ENCODE assay signal across 16 cellular contexts in the genomic region with DNA sequence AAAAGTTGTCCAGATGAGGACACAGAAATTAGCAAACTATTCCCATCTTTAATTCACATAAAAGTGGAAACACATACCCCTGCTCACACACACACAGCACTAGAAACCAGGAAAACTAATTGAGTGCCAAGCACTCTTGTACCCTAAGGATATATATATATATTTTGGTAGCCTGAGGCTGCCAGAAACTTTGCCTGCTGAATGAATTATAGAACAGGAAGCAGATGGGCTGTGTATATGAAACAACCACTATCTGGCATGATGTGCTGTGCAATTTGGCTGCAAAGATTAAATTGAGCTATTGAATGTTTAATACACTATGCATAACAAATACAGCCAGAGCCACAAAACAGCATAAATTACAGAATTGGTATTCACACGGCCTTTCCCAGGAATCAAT.
DNase-seq lines count a peak whose midpoint lies in the region; ATAC-seq and TF ChIP-seq lines count a peak whose summit lies in the region.
"Had no signal": no experiment of that assay in that cellular context is flagged by ENCODE, and none has a peak within 500 bp of the region (broad histone marks: within the 10 kb centered on the region; RNA-seq: fewer than 3 reads in every experiment).

No MANE protein-coding gene starts in this region.

- H3K9me3 ChIP-seq in A673 (ENCODE audit: low read depth, low read length, poor library complexity, severe bottlenecking) (no peaks in the 10 kb centered on the region), HEK293 (ENCODE audit: control insufficient read depth, insufficient read depth, low read depth, low read length) (no peaks in the 10 kb centered on the region), colonic mucosa (no peaks in the 10 kb centered on the region), muscle layer of colon (ENCODE audit: low read length) (no peaks in the 10 kb centered on the region)
- H3K9me3 ChIP-seq: body of pancreas had no signal

- H3K9ac ChIP-seq in colonic mucosa (ENCODE audit: low read depth in 2 of 2, low read length in 2 of 2) = no peak overlapping the region
- H3K9ac ChIP-seq in muscle layer of colon (ENCODE audit: low read length) = no peak overlapping the region

- intact Hi-C loops in A673 (cut with micrococcal nuclease; ENCODE audit: unreplicated experiment) (no loop called here), colonic mucosa (cut with DNase I) (no loop called here)

- ATAC-seq in HG03045 (IDR thresholded peaks at IDR 0.05; ENCODE audit: unreplicated experiment) = no peak
- ATAC-seq: body of pancreas, Panc1 had no signal

- no TSS peak for BruUV-seq in A673 (replicated peaks; lab: Mats Ljungman, UMichigan)

- H3K27ac ChIP-seq in A673 (ENCODE audit: low read depth, low read length, poor library complexity, severe bottlenecking) (peak overlapping the region; percentile 61), HEK293 (ENCODE audit: extremely low read depth, low read depth, low read length) (peak overlapping the region; percentile 90), colonic mucosa (peak overlapping the region; percentile 22), muscle layer of colon (ENCODE audit: low read depth, low read length) (peak overlapping the region; percentile 76)
- H3K27ac ChIP-seq: body of pancreas had no signal

- H3K36me3 ChIP-seq in A673 (ENCODE audit: insufficient read depth, low read length, poor library complexity, severe bottlenecking) (no peaks in the 10 kb centered on the region), HEK293 (ENCODE audit: control insufficient read depth in 2 of 2, insufficient read depth in 1 of 2, low read length in 2 of 2) (no peaks in the 10 kb centered on the region), colonic mucosa (no peaks in the 10 kb centered on the region), muscle layer of colon (ENCODE audit: insufficient read depth, low read length) (no peaks in the 10 kb centered on the region)

- CTCF ChIA-PET in A673 (lab: Charles Lee) (no interaction called here), HEK293 (lab: Yijun Ruan, JAX) (interaction anchor here (0.7 kb wide), 1 partner anchor 1735 kb away, joined by 3 read pairs; no protein-coding TSS in a partner anchor)

- DNase-seq in A673 (ENCODE audit: low spot score) = peak; percentile 56
- DNase-seq in colonic mucosa = no peak
- no peak for DNase-seq in COR-L47 (lab: John Stamatoyannopoulos, UW)
- DNase-seq in NCI-H146 treated with DMSO at 0.1 percent for 48 hours (lab: John Stamatoyannopoulos, UW; ENCODE audit: unreplicated experiment) = no peak
- DNase-seq in NCI-H1417 (lab: John Stamatoyannopoulos, UW) = no peak
- DNase-seq: activated CD4-positive, alpha-beta T cell treated with anti-CD3 and anti-CD28 coated beads for 48 hours; activated naive CD8-positive, alpha-beta T cell treated with anti-CD3 and anti-CD28 coated beads, Interleukin-2, amount 10 ng/mL, durations not matched to agents 7 days and 5 days; body of pancreas; KG1; NCI-H1048; stimulated activated CD4-positive, alpha-beta T cell treated with anti-CD3 and anti-CD28 coated beads, Interleukin-15, amount 100 ng/mL, for 24 hours had no signal

- H3K4me3 ChIP-seq in A673 (ENCODE audit: low read depth, low read length, poor library complexity, severe bottlenecking) = no peak overlapping the region
- no peak overlapping the region for H3K4me3 ChIP-seq in HEK293 (ENCODE audit: low read depth, low read length)
- H3K4me3 ChIP-seq in colonic mucosa = no peak overlapping the region
- peak overlapping the region in 1 of 2 donors; percentile 30 for H3K4me3 ChIP-seq in muscle layer of colon (ENCODE audit: low read depth in 1 of 2, low read length in 2 of 2)
- H3K4me3 ChIP-seq: body of pancreas, coronary artery had no signal

- H3K27me3 ChIP-seq in A673 (replicated peaks; ENCODE audit: insufficient read depth, low read depth, low read length, poor library complexity) (no peaks in the 10 kb centered on the region), colonic mucosa (no peaks in the 10 kb centered on the region), muscle layer of colon (ENCODE audit: control insufficient read depth in 1 of 2, insufficient read depth in 2 of 2, low read length in 2 of 2) (no peaks in the 10 kb centered on the region)
- H3K27me3 ChIP-seq: body of pancreas had no signal

- TF ChIP-seq CTCF in A673 (conservative IDR thresholded peaks at IDR 0.05; ENCODE audit: low read depth, low read length) (no peak), HEK293 (tag by site-specific recombination; IDR thresholded peaks at IDR 0.05) (no peak), colonic mucosa (IDR thresholded peaks at IDR 0.05) (no peak)

- H3K4me1 ChIP-seq in A673 (ENCODE audit: insufficient read depth, low read length, poor library complexity, severe bottlenecking) (peaks cover 29% of the 10 kb centered on the region), HEK293 (ENCODE audit: control insufficient read depth, insufficient read depth, low read length) (peaks cover 16% of the 10 kb centered on the region), colonic mucosa (no peaks in the 10 kb centered on the region), muscle layer of colon (ENCODE audit: insufficient read depth, low read length) (peaks cover 31% of the 10 kb centered on the region)
- H3K4me1 ChIP-seq: body of pancreas had no signal

- POLR2A ChIA-PET in A673 (lab: Charles Lee; ENCODE audit: low non-redundant PET) = no interaction called here
- POLR2A ChIA-PET in HEK293 (lab: Yijun Ruan, JAX) = no interaction called here

TF ChIP-seq in HEK293, 187 proteins besides CTCF, POLR2A, EP300 and RAD21:
- TF ChIP-seq ZBTB17 (tag by site-specific recombination; IDR thresholded peaks at IDR 0.05) (peak; percentile 42; the same call in 1 of the 2 replicates), ZBTB44 (tag by site-specific recombination; IDR thresholded peaks at IDR 0.05) (no peak), ZNF561 (tag by site-specific recombination; IDR thresholded peaks at IDR 0.05; ENCODE audit: borderline replicate concordance) (no peak), ZXDB (tag by site-specific recombination; IDR thresholded peaks at IDR 0.05) (0 out of 2 replicates have a peak, but pooled peaks have one; percentile 2), ZNF544 (tag by site-specific recombination; IDR thresholded peaks at IDR 0.05) (no peak), ZNF114 (tag by site-specific recombination; IDR thresholded peaks at IDR 0.05) (no peak), ZNF549 (tag by site-specific recombination; IDR thresholded peaks at IDR 0.05) (no peak), ZNF335 (tag by site-specific recombination; conservative IDR thresholded peaks at IDR 0.05) (peak; percentile 37; the same call in 1 of the 2 replicates)

Comparison
In these comparisons a context has a peak if more than half of its experiments do, and no peak if none do; other contexts are left out.
1. H3K27ac ChIP-seq: peak in every context shown above with its lines; median percentile 90 in HEK293; 76 in muscle layer of colon; 61 in A673; 22 in colonic mucosa.